Comparison of ENCODE assay signal across 1 cellular context in the genomic region with DNA sequence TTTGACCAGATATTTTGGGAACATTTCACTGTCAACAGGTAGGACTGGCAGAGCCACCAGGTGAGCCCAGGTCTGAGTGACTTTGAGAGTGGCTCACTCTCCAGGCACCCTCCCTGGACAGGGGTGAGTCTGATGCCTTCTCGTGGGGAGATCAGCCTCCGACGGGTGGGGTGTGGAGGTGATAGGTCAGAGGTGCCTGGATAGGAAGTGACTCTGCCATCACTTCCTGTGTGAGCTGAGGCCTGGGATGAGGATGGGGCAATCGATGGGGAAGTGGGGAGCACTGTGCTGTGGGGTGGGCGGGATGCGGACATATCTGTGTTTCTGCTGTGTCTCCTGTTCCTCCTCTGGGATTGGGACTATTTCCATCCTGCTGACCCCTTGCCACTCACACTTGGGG.
TF ChIP-seq lines count a peak whose summit lies in the region.

No MANE protein-coding gene starts in this region.

TF ChIP-seq in H1, 55 proteins besides CTCF, POLR2A, EP300 and RAD21:
- TF ChIP-seq CHD1 (IDR thresholded peaks at IDR 0.05; ENCODE audit: low read depth, low read length) (no peak), POU5F1 (IDR thresholded peaks at IDR 0.05; ENCODE audit: low read depth, low read length) (no peak), MAFK (IDR thresholded peaks at IDR 0.05; ENCODE audit: low read depth, low read length) (no peak), TBP (IDR thresholded peaks at IDR 0.05; ENCODE audit: low read depth, low read length) (no peak), SUZ12 (IDR thresholded peaks at IDR 0.05; ENCODE audit: low read length) (no peak)
TF ChIP-seq in H1: peak in this region for 0.
